19 cellular contexts compared by ENCODE assay signal in genomic region chr12:132723764-132724140, GRCh38. TPM values are rescaled to one million over a fixed set of nuclear protein-coding genes. Genes with fewer than 3 reads are reported as not detected.
A peak's percentile ranks its signal among the peaks of the same experiment; 100 is the strongest.
DNase-seq lines count a peak whose midpoint lies in the region; TF ChIP-seq lines count a peak whose summit lies in the region.
"Had no signal": no experiment of that assay in that cellular context is flagged by ENCODE, and none has a peak within 500 bp of the region (broad histone marks: within the 10 kb centered on the region; RNA-seq: fewer than 3 reads in every experiment).

No MANE protein-coding gene starts in this region.

- H3T11ph ChIP-seq in H9 (ENCODE audit: low read length), result no peak overlapping the region

- H3K79me2 ChIP-seq in H9 (ENCODE audit: insufficient read depth, low read length), result no peaks in the 10 kb centered on the region

- H3K23ac ChIP-seq in H9 (ENCODE audit: insufficient read length, low read depth, low read length), result no peak overlapping the region

- no peaks in the 10 kb centered on the region for H3K4me1 Mint-ChIP-seq in H9
- H3K4me1 Mint-ChIP-seq in nephron progenitor cell, result no peaks in the 10 kb centered on the region
- peaks cover 5% of the 10 kb centered on the region for H3K4me1 Mint-ChIP-seq in activated T-helper 1 cell treated with anti-CD3 and anti-CD28 coated beads, Interleukin-12 subunit alpha, Interleukin-12 subunit beta, Interleukin-2, Interleukin-4 antibody, amounts not matched to agents 30 ng/mL and 10 ng/mL and 1 ng/mL, durations not matched to agents 14 hours and 24 hours and 36 hours (ENCODE audit: low read depth)

- no peak overlapping the region for H3K4me3 Mint-ChIP-seq in H9
- H3K4me3 Mint-ChIP-seq in nephron progenitor cell, result no peak overlapping the region
- H3K4me3 Mint-ChIP-seq in activated T-helper 1 cell treated with anti-CD3 and anti-CD28 coated beads, Interleukin-12 subunit alpha, Interleukin-12 subunit beta, Interleukin-2, Interleukin-4 antibody, amounts not matched to agents 30 ng/mL and 10 ng/mL and 1 ng/mL, durations not matched to agents 14 hours and 24 hours and 36 hours, result no peak overlapping the region
- H3K4me3 Mint-ChIP-seq: immature natural killer cell, naive B cell had no signal

- no peak overlapping the region for H3K4me2 ChIP-seq in H9 (ENCODE audit: insufficient read depth, insufficient read length, low read length)

- intact Hi-C loops in activated T-helper 1 cell treated with anti-CD3 and anti-CD28 coated beads, Interleukin-12 subunit alpha, Interleukin-12 subunit beta, Interleukin-2, Interleukin-4 antibody, amounts not matched to agents 30 ng/mL and 10 ng/mL and 1 ng/mL, durations not matched to agents 14 hours and 24 hours and 36 hours (cut with micrococcal nuclease), result no loop called here

- H3K9ac ChIP-seq in H9 (ENCODE audit: extremely low read depth, insufficient read length, low read length), result no peak overlapping the region

- no peak overlapping the region for H3K18ac ChIP-seq in H9 (ENCODE audit: insufficient read length, low read depth, low read length)

- H3K23me2 ChIP-seq in H9 (ENCODE audit: insufficient read length, low read depth, low read length, poor library complexity, severe bottlenecking), result no peaks in the 10 kb centered on the region

- H2BK20ac ChIP-seq in H9 (ENCODE audit: low read depth, low read length, poor library complexity, severe bottlenecking), result no peak overlapping the region

- H4K8ac ChIP-seq in H9 (replicated peaks; ENCODE audit: insufficient read length, low read depth, low read length), result no peak overlapping the region

- H2AFZ ChIP-seq in H9 (ENCODE audit: low read length), result no peak overlapping the region

- H3K36me3 Mint-ChIP-seq in H9 (ENCODE audit: insufficient read depth in 1 of 3, low read depth in 3 of 3) (peaks cover 55 to 96% (median 77%) of the 10 kb centered on the region in 3 experiments), nephron progenitor cell (ENCODE audit: low read depth) (peaks cover 72% of the 10 kb centered on the region)
- H3K36me3 Mint-ChIP-seq in activated T-helper 1 cell treated with anti-CD3 and anti-CD28 coated beads, Interleukin-12 subunit alpha, Interleukin-12 subunit beta, Interleukin-2, Interleukin-4 antibody, amounts not matched to agents 30 ng/mL and 10 ng/mL and 1 ng/mL, durations not matched to agents 14 hours and 24 hours and 36 hours (ENCODE audit: low read depth), result peaks cover 60% of the 10 kb centered on the region

- H3K9me3 Mint-ChIP-seq in H9 (peaks cover 1 to 2% of the 10 kb centered on the region in 2 experiments; a peak in 3 of 5 replicates), nephron progenitor cell (peaks cover 2% of the 10 kb centered on the region)
- no peaks in the 10 kb centered on the region for H3K9me3 Mint-ChIP-seq in activated T-helper 1 cell treated with anti-CD3 and anti-CD28 coated beads, Interleukin-12 subunit alpha, Interleukin-12 subunit beta, Interleukin-2, Interleukin-4 antibody, amounts not matched to agents 30 ng/mL and 10 ng/mL and 1 ng/mL, durations not matched to agents 14 hours and 24 hours and 36 hours
- H3K9me3 Mint-ChIP-seq: immature natural killer cell, naive B cell had no signal

- H3K4me1 ChIP-seq in H9 (ENCODE audit: insufficient read depth, low read length), result no peaks in the 10 kb centered on the region
- H3K4me1 ChIP-seq: ascending aorta, prostate gland had no signal

- no peaks in the 10 kb centered on the region for H3K27me3 ChIP-seq in H9 (ENCODE audit: insufficient read depth, low read length)
- H3K27me3 ChIP-seq: ascending aorta had no signal

- no peak overlapping the region for H3K4me3 ChIP-seq in astrocyte of the spinal cord (ENCODE audit: low read depth, low read length)
- H3K4me3 ChIP-seq: ascending aorta, prostate gland, thoracic aorta had no signal

- H3K27ac ChIP-seq in H9 (ENCODE audit: insufficient read length, low read depth, low read length), result no peak overlapping the region
- H3K27ac ChIP-seq: ascending aorta, epithelial cell of prostate, prostate gland, thoracic aorta, VCaP had no signal

- no peaks in the 10 kb centered on the region for H3K9me3 ChIP-seq in H9 (ENCODE audit: control insufficient read depth, low read depth, low read length)
- H3K9me3 ChIP-seq: ascending aorta, prostate gland, thoracic aorta had no signal

- H3K14ac ChIP-seq in H9 (ENCODE audit: insufficient read depth, low read length), result no peak overlapping the region

- no peak overlapping the region for H2BK120ac ChIP-seq in H9 (ENCODE audit: low read depth, low read length, poor library complexity, severe bottlenecking)

- WGBS in H9 (ENCODE audit: extremely low coverage, insufficient read length, low lambda C conversion rate), result no CpG with 5 or more reads among the region's 2 CpGs

- no peak overlapping the region for H4K5ac ChIP-seq in H9 (ENCODE audit: insufficient read length, low read depth, low read length)

- no peak overlapping the region for H2AK5ac ChIP-seq in H9 (ENCODE audit: insufficient read length, low read length)

- no peak overlapping the region for H2BK15ac ChIP-seq in H9 (ENCODE audit: low read depth, low read length)

- no peak overlapping the region for H3K56ac ChIP-seq in H9 (ENCODE audit: insufficient read length, low read depth, low read length)

- DNase-seq in AG20443 (ENCODE audit: low spot score), result peak; percentile 40
- DNase-seq in H9, result no peak
- DNase-seq in astrocyte of the spinal cord (ENCODE audit: low read depth, low spot score), result peak; percentile 18
- no peak for DNase-seq in nephron progenitor cell
- DNase-seq in occipital lobe (lab: John Stamatoyannopoulos, UW), result no peak
- no peak for DNase-seq in HuH-7 (ENCODE audit: low spot score)
- DNase-seq in activated T-helper 1 cell treated with anti-CD3 and anti-CD28 coated beads, Interleukin-12 subunit alpha, Interleukin-12 subunit beta, Interleukin-2, Interleukin-4 antibody, amounts not matched to agents 30 ng/mL and 10 ng/mL and 1 ng/mL, durations not matched to agents 14 hours and 24 hours and 36 hours (ENCODE audit: low spot score), result no peak
- DNase-seq: cortex of kidney, DMS79, head of caudate nucleus, immature natural killer cell, naive B cell, NCI-H146, NCI-H345 had no signal

- no peak for TF ChIP-seq CTCF in H9 (conservative IDR thresholded peaks at IDR 0.05)
- TF ChIP-seq CTCF in astrocyte of the spinal cord (IDR thresholded peaks at IDR 0.05; ENCODE audit: low read depth, low read length), result no peak
- TF ChIP-seq CTCF in nephron progenitor cell (IDR thresholded peaks at IDR 0.05), result no peak

- H3K4ac ChIP-seq in H9 (ENCODE audit: low read depth, low read length), result no peak overlapping the region

- H3K79me1 ChIP-seq in H9 (ENCODE audit: insufficient read depth, low read depth, low read length, poor library complexity, severe bottlenecking), result no peaks in the 10 kb centered on the region

- peak overlapping the region in 2 of 3 experiments; percentile 52 to 79; a peak in 3 of 7 replicates for H3K27ac Mint-ChIP-seq in H9
- peak overlapping the region; percentile 88 for H3K27ac Mint-ChIP-seq in nephron progenitor cell
- H3K27ac Mint-ChIP-seq in activated T-helper 1 cell treated with anti-CD3 and anti-CD28 coated beads, Interleukin-12 subunit alpha, Interleukin-12 subunit beta, Interleukin-2, Interleukin-4 antibody, amounts not matched to agents 30 ng/mL and 10 ng/mL and 1 ng/mL, durations not matched to agents 14 hours and 24 hours and 36 hours, result no peak overlapping the region

- no peak overlapping the region for H2BK5ac ChIP-seq in H9 (ENCODE audit: insufficient read length, low read length)

- in situ Hi-C loops in astrocyte of the spinal cord (cut with HindIII; ENCODE audit: low sequenced_read_pairs), result no loop called here

- H4K20me1 ChIP-seq in H9 (ENCODE audit: control insufficient read depth, insufficient read depth, insufficient read length), result no peaks in the 10 kb centered on the region

- no peak overlapping the region for H4K91ac ChIP-seq in H9 (ENCODE audit: insufficient read length, low read depth, low read length)

- H2BK12ac ChIP-seq in H9 (ENCODE audit: insufficient read length, low read depth, low read length), result no peak overlapping the region

- no peaks in the 10 kb centered on the region; the same call in 1 of the 2 replicates for H3K27me3 Mint-ChIP-seq in H9 (ENCODE audit: low read depth)
- H3K27me3 Mint-ChIP-seq in nephron progenitor cell (ENCODE audit: low read depth, poor library complexity), result no peaks in the 10 kb centered on the region
- no peaks in the 10 kb centered on the region for H3K27me3 Mint-ChIP-seq in activated T-helper 1 cell treated with anti-CD3 and anti-CD28 coated beads, Interleukin-12 subunit alpha, Interleukin-12 subunit beta, Interleukin-2, Interleukin-4 antibody, amounts not matched to agents 30 ng/mL and 10 ng/mL and 1 ng/mL, durations not matched to agents 14 hours and 24 hours and 36 hours (ENCODE audit: insufficient read depth)
- H3K27me3 Mint-ChIP-seq: naive B cell had no signal

RNA-seq across cellular contexts. Expression of gene PGAM5, which starts 13.1 kb away (rescaled TPM):
- total RNA-seq in H9 (2021) (112 and 118 TPM in 2 replicates), occipital lobe (32.3 TPM)
- total RNA-seq in activated T-helper 1 cell treated with anti-CD3 and anti-CD28 coated beads, Interleukin-12 subunit alpha, Interleukin-12 subunit beta, Interleukin-2, Interleukin-4 antibody, amounts not matched to agents 30 ng/mL and 10 ng/mL and 1 ng/mL, durations not matched to agents 14 hours and 24 hours and 36 hours, result 107 and 111 TPM in 2 replicates

RNA-seq across cellular contexts. Expression of gene PXMP2, which starts 36.4 kb away (rescaled TPM):
- 17.7 and 17.8 TPM in 2 replicates for total RNA-seq in H9 (2021)
- 12.2 TPM for total RNA-seq in occipital lobe
- total RNA-seq in activated T-helper 1 cell treated with anti-CD3 and anti-CD28 coated beads, Interleukin-12 subunit alpha, Interleukin-12 subunit beta, Interleukin-2, Interleukin-4 antibody, amounts not matched to agents 30 ng/mL and 10 ng/mL and 1 ng/mL, durations not matched to agents 14 hours and 24 hours and 36 hours, result 21.5 and 23.3 TPM in 2 replicates

RNA-seq across cellular contexts. Expression of gene POLE, which starts 36.6 kb away (rescaled TPM):
- total RNA-seq in H9 (2021) (131 and 147 TPM in 2 replicates), occipital lobe (36.5 TPM)
- 168 and 170 TPM in 2 replicates for total RNA-seq in activated T-helper 1 cell treated with anti-CD3 and anti-CD28 coated beads, Interleukin-12 subunit alpha, Interleukin-12 subunit beta, Interleukin-2, Interleukin-4 antibody, amounts not matched to agents 30 ng/mL and 10 ng/mL and 1 ng/mL, durations not matched to agents 14 hours and 24 hours and 36 hours

RNA-seq across cellular contexts. Expression of gene ANKLE2, which starts 37.9 kb away (rescaled TPM):
- total RNA-seq in H9 (2021) (73.9 and 80.3 TPM in 2 replicates), occipital lobe (46.2 TPM)
- total RNA-seq in activated T-helper 1 cell treated with anti-CD3 and anti-CD28 coated beads, Interleukin-12 subunit alpha, Interleukin-12 subunit beta, Interleukin-2, Interleukin-4 antibody, amounts not matched to agents 30 ng/mL and 10 ng/mL and 1 ng/mL, durations not matched to agents 14 hours and 24 hours and 36 hours, result 151 and 156 TPM in 2 replicates

Comparison
In these comparisons a context has a peak if more than half of its experiments do, and no peak if none do; other contexts are left out.
1. DNase-seq: peak in AG20443 (single experiment) and astrocyte of the spinal cord (single experiment); none in H9 (single experiment), nephron progenitor cell (single experiment), occipital lobe (single experiment), HuH-7 (single experiment) and activated T-helper 1 cell treated with anti-CD3 and anti-CD28 coated beads, Interleukin-12 subunit alpha, Interleukin-12 subunit beta, Interleukin-2, Interleukin-4 antibody, amounts not matched to agents 30 ng/mL and 10 ng/mL and 1 ng/mL, durations not matched to agents 14 hours and 24 hours and 36 hours (single experiment).